9 cellular contexts compared by ENCODE assay signal in the genomic region with DNA sequence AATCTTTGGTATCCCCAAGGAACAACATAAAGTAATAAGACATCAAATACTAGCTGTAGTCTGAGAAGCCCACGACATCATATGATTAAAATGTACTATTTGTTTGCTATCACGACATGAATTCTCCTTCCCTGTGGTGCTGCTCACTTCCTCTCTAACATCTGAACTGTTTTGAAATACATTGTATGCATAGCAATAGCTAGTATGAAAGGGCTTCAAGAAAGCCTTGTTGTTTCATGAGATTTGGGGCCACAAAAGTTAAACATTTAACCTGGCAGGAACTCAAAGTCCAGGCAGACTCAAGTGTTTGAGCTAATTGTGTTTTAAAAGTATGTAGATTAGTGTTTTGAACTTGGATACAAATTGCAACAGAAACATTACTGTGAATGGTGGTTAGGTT.
DNase-seq lines count a peak whose midpoint lies in the region; ATAC-seq and TF ChIP-seq lines count a peak whose summit lies in the region.
"Had no signal": no experiment of that assay in that cellular context is flagged by ENCODE, and none has a peak within 500 bp of the region (broad histone marks: within the 10 kb centered on the region; RNA-seq: fewer than 3 reads in every experiment).

No MANE protein-coding gene starts in this region.

- peak overlapping the region; percentile 52 for H3K4me2 ChIP-seq in hepatocyte
- H3K4me2 ChIP-seq in GM23338 = no peak overlapping the region

- no peak for TF ChIP-seq CTCF in hepatocyte (IDR thresholded peaks at IDR 0.05; ENCODE audit: poor library complexity)
- no peak for TF ChIP-seq CTCF in GM23338 (conservative IDR thresholded peaks at IDR 0.05; ENCODE audit: low read depth in 2 of 2)

- H3K9me3 ChIP-seq in hepatocyte (ENCODE audit: low read depth) = no peaks in the 10 kb centered on the region

- H3K36me3 ChIP-seq in hepatocyte (replicated peaks; ENCODE audit: insufficient read depth, low read depth) (no peaks in the 10 kb centered on the region), GM23338 (ENCODE audit: insufficient read depth) (no peaks in the 10 kb centered on the region)
- H3K36me3 ChIP-seq: right atrium auricular region had no signal

- DNase-seq in EH (ENCODE audit: low read depth) (peak; percentile 51), HCEC 1CT (peak; percentile 15), hepatocyte (ENCODE audit: low spot score) (peak; percentile 38), GF-D8 (lab: John Stamatoyannopoulos, UW) (no peak), GM23338 (ENCODE audit: low spot score) (no peak), DMS 273 (lab: John Stamatoyannopoulos, UW; ENCODE audit: unreplicated experiment) (no peak), NCI-H1694 (lab: John Stamatoyannopoulos, UW) (no peak)
- DNase-seq in T-helper 2 cell treated with Interferon-gamma antibody and Interleukin-4, amounts not matched to agents 5 μg/mL and 100 μg/mL, for 36 hours (ENCODE audit: low spot score) = no peak

- H2AFZ ChIP-seq in hepatocyte = no peak overlapping the region
- H2AFZ ChIP-seq in GM23338 = no peak overlapping the region

- H3K4me3 Mint-ChIP-seq in T-helper 2 cell treated with Interferon-gamma antibody and Interleukin-4, amounts not matched to agents 5 μg/mL and 100 μg/mL, for 36 hours = peak overlapping the region; percentile 76
- H3K4me3 Mint-ChIP-seq in GM23338 = no peak overlapping the region

- no peaks in the 10 kb centered on the region for H3F3A ChIP-seq in GM23338 (replicated peaks; ENCODE audit: low read depth)

- peaks cover 41% of the 10 kb centered on the region for H3K9me3 Mint-ChIP-seq in T-helper 2 cell treated with Interferon-gamma antibody and Interleukin-4, amounts not matched to agents 5 μg/mL and 100 μg/mL, for 36 hours
- peaks cover 25% of the 10 kb centered on the region for H3K9me3 Mint-ChIP-seq in GM23338

- no peaks in the 10 kb centered on the region for H3K79me2 ChIP-seq in hepatocyte
- H3K79me2 ChIP-seq in GM23338 (replicated peaks; ENCODE audit: insufficient read depth) = no peaks in the 10 kb centered on the region

- H3K4me3 ChIP-seq in hepatocyte (no peak overlapping the region), GM23338 (no peak overlapping the region)
- H3K4me3 ChIP-seq: right atrium auricular region had no signal

- H3K9me2 ChIP-seq in hepatocyte (replicated peaks; ENCODE audit: insufficient read depth) = no peaks in the 10 kb centered on the region
- no peaks in the 10 kb centered on the region for H3K9me2 ChIP-seq in GM23338 (ENCODE audit: insufficient read depth)

- H3K27me3 ChIP-seq in hepatocyte (no peaks in the 10 kb centered on the region), GM23338 (ENCODE audit: insufficient read depth) (no peaks in the 10 kb centered on the region)
- H3K27me3 ChIP-seq: right atrium auricular region had no signal

- H3K27ac Mint-ChIP-seq in T-helper 2 cell treated with Interferon-gamma antibody and Interleukin-4, amounts not matched to agents 5 μg/mL and 100 μg/mL, for 36 hours = peak overlapping the region; percentile 83
- H3K27ac Mint-ChIP-seq in GM23338 = no peak overlapping the region

- 45% methylated on average over 2 of the region's 2 CpGs for WGBS in hepatocyte (ENCODE audit: low lambda C conversion rate, missing lambda C conversion rate)

- peaks cover 26% of the 10 kb centered on the region for H3K36me3 Mint-ChIP-seq in T-helper 2 cell treated with Interferon-gamma antibody and Interleukin-4, amounts not matched to agents 5 μg/mL and 100 μg/mL, for 36 hours (ENCODE audit: low read depth)
- 0 out of 3 replicates have a peak, but pooled peaks cover 4% of the 10 kb centered on the region for H3K36me3 Mint-ChIP-seq in GM23338 (ENCODE audit: low read depth)

- H3K4me1 ChIP-seq in hepatocyte (ENCODE audit: insufficient read depth) (peaks cover 4% of the 10 kb centered on the region), GM23338 (ENCODE audit: insufficient read depth) (no peaks in the 10 kb centered on the region)
- H3K4me1 ChIP-seq: right atrium auricular region had no signal

- no peak for ATAC-seq in GM23338

- H3K27ac ChIP-seq in hepatocyte (peak overlapping the region; percentile 89), GM23338 (ENCODE audit: low read depth) (no peak overlapping the region)
- H3K27ac ChIP-seq: right atrium auricular region had no signal

- no peaks in the 10 kb centered on the region for H3K27me3 Mint-ChIP-seq in T-helper 2 cell treated with Interferon-gamma antibody and Interleukin-4, amounts not matched to agents 5 μg/mL and 100 μg/mL, for 36 hours (ENCODE audit: low read depth)
- no peaks in the 10 kb centered on the region for H3K27me3 Mint-ChIP-seq in GM23338 (ENCODE audit: insufficient read depth, low read depth, poor library complexity)

- no peaks in the 10 kb centered on the region for H4K20me1 ChIP-seq in hepatocyte (ENCODE audit: insufficient read depth, poor library complexity, severe bottlenecking)
- no peaks in the 10 kb centered on the region for H4K20me1 ChIP-seq in GM23338 (replicated peaks; ENCODE audit: insufficient read depth)

- H3K4me1 Mint-ChIP-seq in T-helper 2 cell treated with Interferon-gamma antibody and Interleukin-4, amounts not matched to agents 5 μg/mL and 100 μg/mL, for 36 hours (ENCODE audit: low read depth) = peaks cover 38% of the 10 kb centered on the region
- peaks cover 2% of the 10 kb centered on the region; the same call in 2 of the 3 replicates for H3K4me1 Mint-ChIP-seq in GM23338

TF ChIP-seq in GM23338, 12 proteins besides CTCF, POLR2A, EP300 and RAD21:
- TF ChIP-seq ZNF114 (CRISPR knock-in tag; IDR thresholded peaks at IDR 0.05) = no peak
- no peak for TF ChIP-seq EZH2phosphoT487 (IDR thresholded peaks at IDR 0.05; ENCODE audit: unreplicated experiment)

Comparison
In these comparisons a context has a peak if more than half of its experiments do, and no peak if none do; other contexts are left out.
1. DNase-seq: peak in EH (single experiment), HCEC 1CT (single experiment) and hepatocyte (single experiment); none in T-helper 2 cell treated with Interferon-gamma antibody and Interleukin-4, amounts not matched to agents 5 μg/mL and 100 μg/mL, for 36 hours (single experiment), GF-D8 (single experiment), GM23338 (single experiment), DMS 273 (single experiment) and NCI-H1694 (single experiment).